Comparison of ENCODE assay signal across 8 cellular contexts in the genomic region with DNA sequence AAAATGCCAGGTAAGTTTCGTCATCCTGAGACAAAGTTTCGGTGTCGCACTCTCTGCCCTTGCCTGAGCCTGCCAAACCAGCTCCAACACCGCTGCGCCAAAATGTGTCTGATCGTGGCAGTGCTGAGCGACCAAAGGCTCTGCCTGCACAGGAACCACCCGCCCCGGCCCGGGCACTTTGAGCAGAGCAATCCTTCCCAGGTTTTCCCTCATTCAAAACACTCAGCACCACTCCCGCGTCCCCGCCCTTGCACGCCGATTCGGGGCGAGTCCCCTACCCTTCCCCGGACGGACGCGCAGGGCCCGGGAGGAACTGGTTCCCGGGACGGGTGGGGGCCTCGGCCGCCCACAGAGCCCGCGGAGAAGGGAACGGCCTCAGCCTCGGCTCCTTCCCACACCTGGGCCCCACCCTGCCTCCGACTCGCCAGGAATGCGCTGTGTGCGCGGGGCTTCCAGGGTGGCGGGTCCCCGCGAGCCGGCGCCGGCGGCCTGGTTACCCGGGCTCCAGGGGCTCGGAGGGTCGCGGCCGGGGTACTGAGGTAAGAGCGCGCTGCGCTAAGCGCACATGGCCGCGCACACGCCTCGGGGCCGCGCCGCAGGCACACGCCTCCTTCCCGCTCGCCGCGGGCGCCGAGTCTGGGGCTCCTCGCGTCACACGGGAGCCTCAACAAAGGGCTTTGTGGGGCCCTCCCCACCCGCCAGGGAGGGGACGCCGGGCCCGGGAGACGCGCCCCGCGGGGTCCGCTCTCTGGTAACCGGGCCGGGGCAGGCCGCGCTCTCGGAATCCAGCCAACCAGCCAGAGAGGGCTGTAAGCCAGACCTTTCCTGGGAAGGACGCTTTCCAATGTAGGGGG. TPM values are rescaled to one million over a fixed set of nuclear protein-coding genes. Genes with fewer than 3 reads are reported as not detected.
DNase-seq lines count a peak whose midpoint lies in the region; ATAC-seq and TF ChIP-seq lines count a peak whose summit lies in the region.

A gene with protein sequence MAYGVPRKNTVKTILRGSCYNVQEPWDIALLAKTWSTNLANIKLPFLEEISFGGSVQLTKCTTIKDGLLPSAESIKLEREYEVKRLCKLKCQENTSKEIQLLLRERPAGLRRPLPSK (minus strand): TSS at position 638 of the 854 bp plus-strand sequence. CDS start 902 bp downstream, outside the sequence.

- H3K9me3 ChIP-seq in SK-N-MC (ENCODE audit: low read depth, low read length): no peaks in the 10 kb centered on the region
- no peaks in the 10 kb centered on the region for H3K9me3 ChIP-seq in psoas muscle

- peaks cover 11% of the 10 kb centered on the region for H3K4me1 ChIP-seq in psoas muscle

- H3K4me3 ChIP-seq in SK-N-MC (peak within 1 kb of the TSS; percentile 85), astrocyte of the spinal cord (ENCODE audit: low read depth, low read length) (peak within 1 kb of the TSS; percentile 63), psoas muscle (peak within 1 kb of the TSS; percentile 97)

- H3K27me3 ChIP-seq in psoas muscle (ENCODE audit: insufficient read depth in 3 of 3, low read length in 2 of 3): no peaks in the 10 kb centered on the region

- peak within 1 kb of the TSS; percentile 95 for H3K27ac ChIP-seq in SK-N-MC
- peak within 1 kb of the TSS; percentile 65 for H3K27ac ChIP-seq in psoas muscle

- TF ChIP-seq CTCF in astrocyte of the spinal cord (IDR thresholded peaks at IDR 0.05; ENCODE audit: low read depth, low read length) (no peak), psoas muscle (IDR thresholded peaks at IDR 0.05) (no peak)

- 1% methylated on average over 67 to 83 of the region's 83 CpGs for WGBS in psoas muscle, 3 donors

- intact Hi-C loops in psoas muscle (cut with DNase I): loop anchor here in 1 of 2 donors (10.0 kb wide), 1 partner anchor 297 kb away; a partner anchor contains a TSS

- DNase-seq in DMS53 (lab: John Stamatoyannopoulos, UW) (peak; percentile 77), KBM-7 (peak; percentile 80), SK-N-MC (ENCODE audit: low read depth, low spot score) (no peak), astrocyte of the spinal cord (ENCODE audit: low read depth, low spot score) (peak; percentile 38), hypothalamus (lab: John Stamatoyannopoulos, UW) (peak in 46 of 51 donors; percentile 14 to 74 (median 37)), psoas muscle (peak; percentile 48 to 70)

- in situ Hi-C loops in KBM-7 (cut with MboI; ENCODE audit: low pct_unique_long_range_greater_than_20kb, low sequenced_read_pairs) (loop anchor here (25.0 kb wide), 1 partner anchor 380 kb away; no protein-coding TSS in a partner anchor), astrocyte of the spinal cord (cut with HindIII; ENCODE audit: low sequenced_read_pairs) (no loop called here)

- peak within 1 kb of the TSS; percentile 91 for H3K9ac ChIP-seq in SK-N-MC (ENCODE audit: insufficient read length)

- H3K36me3 ChIP-seq in SK-N-MC (ENCODE audit: insufficient read depth, low read length) (peaks cover 4% of the 10 kb centered on the region; the same call in 1 of the 2 replicates), psoas muscle (ENCODE audit: insufficient read depth in 1 of 2, low read depth in 1 of 2) (peaks cover 0 to 8% of the 10 kb centered on the region in 2 donors)

- ATAC-seq in GM21619 (IDR thresholded peaks at IDR 0.05; ENCODE audit: unreplicated experiment): peak; percentile 61
- peak; percentile 73 to 77 (median 75) for ATAC-seq in psoas muscle
- no peak for ATAC-seq in GM18858 (IDR thresholded peaks at IDR 0.05; ENCODE audit: unreplicated experiment)

RNA-seq across cellular contexts. Expression of the gene that starts here (rescaled TPM):
- 1 to 10 TPM in 1 of 4 donors, not detected in 3; 1.5 TPM for total RNA-seq in psoas muscle
- under 1 TPM in 2 of 3 donors, not detected in 1; 0.45 to 0.70 TPM for polyA plus RNA-seq in psoas muscle
